2 cellular contexts compared by ENCODE assay signal in genomic region chr17:28735242-28735722, GRCh38.
A peak's percentile ranks its signal among the peaks of the same experiment; 100 is the strongest.
TF ChIP-seq lines count a peak whose summit lies in the region.

No MANE protein-coding gene starts in this region.

TF ChIP-seq in HCT116, 20 proteins besides CTCF, POLR2A, EP300 and RAD21:
- TF ChIP-seq SP1 (IDR thresholded peaks at IDR 0.05; ENCODE audit: low read depth) (0 out of 2 replicates have a peak, but pooled peaks have one; percentile 26), JUND (IDR thresholded peaks at IDR 0.05) (no peak)

TF ChIP-seq in HepG2, 621 proteins besides CTCF, POLR2A, EP300 and RAD21:
- TF ChIP-seq PHB2 (IDR thresholded peaks at IDR 0.05; ENCODE audit: partially characterized antibody): no peak
- no peak for TF ChIP-seq ZNF775 (CRISPR knock-in tag; IDR thresholded peaks at IDR 0.05; ENCODE audit: borderline replicate concordance)
- TF ChIP-seq HMG20A (CRISPR knock-in tag; IDR thresholded peaks at IDR 0.05; ENCODE audit: borderline replicate concordance): no peak
- TF ChIP-seq HIC2 (CRISPR knock-in tag; IDR thresholded peaks at IDR 0.05; ENCODE audit: low read depth): no peak
